ENCODE assay signal across 19 cellular contexts in the genomic region with DNA sequence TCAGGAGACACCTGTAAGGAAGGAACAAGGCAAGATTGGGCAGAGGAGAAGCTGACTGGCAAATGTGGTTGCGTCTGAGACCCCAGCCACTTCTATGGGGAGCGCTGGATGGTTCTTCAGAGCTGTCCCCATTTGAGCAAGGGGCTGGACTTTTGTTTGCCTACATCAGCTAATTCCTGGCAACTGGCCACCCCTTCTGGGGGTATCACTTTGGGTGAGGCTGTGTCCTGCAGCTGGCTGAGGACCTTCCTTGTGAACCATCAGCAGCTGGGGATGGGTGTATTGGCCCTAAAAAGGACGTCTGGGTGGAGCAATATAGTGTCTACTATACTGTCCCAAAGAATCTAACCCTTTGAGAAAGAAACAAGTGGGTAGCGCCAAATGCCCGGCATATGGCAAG.
"Had no signal": no experiment of that assay in that cellular context is flagged by ENCODE, and none has a peak within 500 bp of the region (broad histone marks: within the 10 kb centered on the region; RNA-seq: fewer than 3 reads in every experiment).

No MANE protein-coding gene starts in this region.

- H3K27ac ChIP-seq: neutrophil, transverse colon, WERI-Rb-1 had no signal

- H3K27me3 ChIP-seq: body of pancreas, esophagus squamous epithelium, transverse colon had no signal

- ATAC-seq: activated naive CD4-positive, alpha-beta T cell treated with anti-CD3 and anti-CD28 coated beads, Interleukin-2, amount 50 U/mL, for 72 hours; activated T-cell treated with anti-CD3 and anti-CD28 coated beads, Interleukin-2, amount 50 U/mL, for 4 hours; body of pancreas; mucosa of descending colon; natural killer cell; T-helper 17 cell had no signal

- H3K4me3 ChIP-seq: body of pancreas, coronary artery, esophagus squamous epithelium, mucosa of descending colon, transverse colon had no signal

- H3K36me3 ChIP-seq: esophagus squamous epithelium, neutrophil, transverse colon, WERI-Rb-1 had no signal

- H3K9me3 ChIP-seq: body of pancreas, esophagus squamous epithelium, mucosa of descending colon, neutrophil, transverse colon had no signal

- DNase-seq: activated CD4-positive, alpha-beta memory T cell treated with anti-CD3 and anti-CD28 coated beads, Interleukin-2, amount 10 ng/mL, durations not matched to agents 7 days and 5 days; activated effector memory CD4-positive, alpha-beta T cell treated with anti-CD3 and anti-CD28 coated beads, Interleukin-2, amount 50 U/mL, for 16 hours; activated T-cell treated with anti-CD3 and anti-CD28 coated beads, Interleukin-2, amount 50 U/mL, for 4 hours; body of pancreas; effector CD4-positive, alpha-beta T cell; esophagus squamous epithelium; mucosa of descending colon; natural killer cell; small intestine; stimulated activated CD4-positive, alpha-beta T cell treated with anti-CD3 and anti-CD28 coated beads, Interleukin-4, amount 100 ng/mL, for 4 hours; stimulated activated CD8-positive, alpha-beta memory T cell treated with anti-CD3 and anti-CD28 coated beads, Interleukin-4, amount 100 ng/mL, for 48 hours; stimulated activated naive CD4-positive, alpha-beta T cell treated with Interleukin-2 at 50 U/mL for 16 hours; substantia nigra; T-helper 17 cell; transverse colon; WERI-Rb-1 had no signal

- FAIRE-seq: small intestine had no signal
